Comparison of ENCODE assay signal across 25 cellular contexts in genomic region chr4:153832720-153833287, GRCh38. TPM values are rescaled to one million over a fixed set of nuclear protein-coding genes. Genes with fewer than 3 reads are reported as not detected.
"Had no signal": no experiment of that assay in that cellular context is flagged by ENCODE, and none has a peak within 500 bp of the region (broad histone marks: within the 10 kb centered on the region; RNA-seq: fewer than 3 reads in every experiment).

No MANE protein-coding gene starts in this region.

- H3K36me3 ChIP-seq: esophagus muscularis mucosa, gastrocnemius medialis, heart right ventricle, neutrophil, spleen, tibial artery, upper lobe of right lung, vagina had no signal

- H3K4me3 ChIP-seq: esophagus muscularis mucosa, gastrocnemius medialis, heart right ventricle, psoas muscle, spleen, tibial artery, upper lobe of right lung, vagina had no signal

- H3K9me3 ChIP-seq: esophagus muscularis mucosa, gastrocnemius medialis, neutrophil, psoas muscle, spleen, tibial artery, upper lobe of right lung, vagina had no signal

- ATAC-seq: gastrocnemius medialis; heart right ventricle; naive thymus-derived CD4-positive, alpha-beta T cell; psoas muscle; sciatic nerve; stimulated activated memory B cell treated with anti-CD40 and anti-IgM and Interleukin-4, amounts not matched to agents 10 μg/mL and 1 μg/mL and 100 μg/mL, for 72 hours; upper lobe of right lung had no signal

- H3K27ac ChIP-seq: epithelial cell of prostate, esophagus muscularis mucosa, gastrocnemius medialis, heart right ventricle, neutrophil, psoas muscle, spleen, tibial artery, upper lobe of right lung, vagina had no signal

- DNase-seq: effector memory CD4-positive, alpha-beta T cell; gastrocnemius medialis; heart right ventricle; hypothalamus; kidney glomerular epithelial cell; mammary epithelial cell; naive thymus-derived CD4-positive, alpha-beta T cell; psoas muscle; spleen; stimulated activated CD4-positive, alpha-beta T cell treated with anti-CD3 and anti-CD28 coated beads, Interleukin-15, amount 100 ng/mL, for 24 hours; stimulated activated CD4-positive, alpha-beta T cell treated with anti-CD3 and anti-CD28 coated beads, Interleukin-1b, Interleukin-23, amount 100 ng/mL, for 48 hours; stimulated activated CD4-positive, alpha-beta T cell treated with anti-CD3 and anti-CD28 coated beads, Interleukin-4, amount 100 ng/mL, for 24 hours; tibial artery; upper lobe of right lung had no signal

- H3K27me3 ChIP-seq: esophagus muscularis mucosa, gastrocnemius medialis, tibial artery, upper lobe of right lung, vagina had no signal

- H3K4me1 ChIP-seq: esophagus muscularis mucosa, gastrocnemius medialis, heart right ventricle, psoas muscle, spleen, tibial artery, upper lobe of right lung, vagina had no signal

- FAIRE-seq: endometrium, islet of Langerhans had no signal

RNA-seq across cellular contexts. Expression of gene SFRP2, which starts 43.9 kb away (rescaled TPM):
- total RNA-seq: fibroblast of villous mesenchyme; mammary epithelial cell; mononuclear cell; naive thymus-derived CD4-positive, alpha-beta T cell; osteoblast had no signal
- polyA plus RNA-seq: naive thymus-derived CD4-positive, alpha-beta T cell had no signal
